11 cellular contexts compared by ENCODE assay signal in genomic region chr2:216492951-216493685, GRCh38. TPM values are rescaled to one million over a fixed set of nuclear protein-coding genes. Genes with fewer than 3 reads are reported as not detected.
A peak's percentile ranks its signal among the peaks of the same experiment; 100 is the strongest.
DNase-seq lines count a peak whose midpoint lies in the region; ATAC-seq and TF ChIP-seq lines count a peak whose summit lies in the region.
"Had no signal": no experiment of that assay in that cellular context is flagged by ENCODE, and none has a peak within 500 bp of the region (broad histone marks: within the 10 kb centered on the region; RNA-seq: fewer than 3 reads in every experiment).

No MANE protein-coding gene starts in this region.

- peak overlapping the region; percentile 10 for H2AFZ ChIP-seq in mesenchymal stem cell (ENCODE audit: low read depth, low read length)

- H3K4ac ChIP-seq in mesenchymal stem cell (ENCODE audit: low read depth in 1 of 2, low read length in 2 of 2), result peak overlapping the region in 1 of 2 experiments; percentile 6

- H3K27ac ChIP-seq in mesenchymal stem cell (ENCODE audit: low read length, poor library complexity, severe bottlenecking) (peak overlapping the region; percentile 28), colonic mucosa (no peak overlapping the region)
- H3K27ac ChIP-seq: neutrophil had no signal

- no peak overlapping the region for H2BK5ac ChIP-seq in mesenchymal stem cell (ENCODE audit: low read depth, low read length, poor library complexity, severe bottlenecking)

- no peaks in the 10 kb centered on the region for H3K9me3 ChIP-seq in mesenchymal stem cell (ENCODE audit: control insufficient read depth, low read length)
- H3K9me3 ChIP-seq in colonic mucosa, result no peaks in the 10 kb centered on the region
- H3K9me3 ChIP-seq: neutrophil had no signal

- peak overlapping the region; percentile 37 to 72 for H3K18ac ChIP-seq in mesenchymal stem cell (ENCODE audit: low read depth in 1 of 2, low read length in 2 of 2)

- H3K79me1 ChIP-seq in mesenchymal stem cell (replicated peaks; ENCODE audit: low read length, poor library complexity, severe bottlenecking), result peaks cover 5% of the 10 kb centered on the region

- no peak overlapping the region for H3K4me2 ChIP-seq in mesenchymal stem cell (ENCODE audit: low read length, poor library complexity, severe bottlenecking)

- H3K27me3 ChIP-seq in mesenchymal stem cell (ENCODE audit: control insufficient read depth in 1 of 2, insufficient read depth in 1 of 2, low read length in 2 of 2), result no peaks in the 10 kb centered on the region
- no peaks in the 10 kb centered on the region for H3K27me3 ChIP-seq in colonic mucosa
- H3K27me3 ChIP-seq: neutrophil had no signal

- H3K14ac ChIP-seq in mesenchymal stem cell (ENCODE audit: low read length in 2 of 2), result peak overlapping the region in 1 of 2 experiments; percentile 68

- intact Hi-C loops in colonic mucosa (cut with DNase I), result loop anchor here (10.0 kb wide), 1 partner anchor 68 kb away; no protein-coding TSS in a partner anchor

- WGBS in mesenchymal stem cell, result 32% methylated on average over 5 of the region's 5 CpGs

- H3K36me3 ChIP-seq in mesenchymal stem cell (ENCODE audit: control insufficient read depth in 1 of 2, insufficient read depth in 2 of 2, low read depth in 1 of 2, low read length in 2 of 2), result no peaks in the 10 kb centered on the region
- no peaks in the 10 kb centered on the region for H3K36me3 ChIP-seq in colonic mucosa
- H3K36me3 ChIP-seq: neutrophil had no signal

- peak overlapping the region; percentile 52 for H4K8ac ChIP-seq in mesenchymal stem cell (ENCODE audit: low read length)

- DNase-seq in AG09309 (ENCODE audit: low read depth) (peak; percentile 40), HPDE6-E6E7 (ENCODE audit: extremely low spot score) (peak; percentile 66), astrocyte of the hippocampus (ENCODE audit: low read depth, low spot score) (peak; percentile 86), mesenchymal stem cell (peak; percentile 53), medulla oblongata (ENCODE audit: extremely low spot score) (no peak), GM10248 (ENCODE audit: extremely low spot score) (no peak), colonic mucosa (no peak)
- DNase-seq: DMS53, erythroblast had no signal

- no peak overlapping the region for H3K23ac ChIP-seq in mesenchymal stem cell (ENCODE audit: low read length in 2 of 2)

- H2AK5ac ChIP-seq in mesenchymal stem cell (ENCODE audit: low read length, severe bottlenecking), result peak overlapping the region; percentile 2

- no peak overlapping the region for H2BK15ac ChIP-seq in mesenchymal stem cell (ENCODE audit: low read depth, poor library complexity, severe bottlenecking)

- POLR2A ChIA-PET in GM10248 (lab: Yijun Ruan, JAX), result no interaction called here

- H2BK120ac ChIP-seq in mesenchymal stem cell (ENCODE audit: low read depth, low read length), result no peak overlapping the region

- peak overlapping the region in 1 of 2 experiments; percentile 33 for H2BK12ac ChIP-seq in mesenchymal stem cell (ENCODE audit: low read length in 2 of 2)

- CTCF ChIA-PET in GM10248 (lab: Yijun Ruan, JAX), result interaction anchor here (0.8 to 2.3 kb wide), 6 partner anchors 15 to 100 kb away, joined by 3 to 7 read pairs (median 3); no protein-coding TSS in a partner anchor

- H3K9ac ChIP-seq in mesenchymal stem cell (ENCODE audit: low read length) (peak overlapping the region; percentile 59), colonic mucosa (ENCODE audit: low read depth in 2 of 2, low read length in 2 of 2) (no peak overlapping the region)

- H3K4me3 ChIP-seq in AG09309 (ENCODE audit: control insufficient read depth, low read depth, low read length) (no peak overlapping the region), mesenchymal stem cell (ENCODE audit: insufficient read depth in 1 of 2, low read depth in 1 of 2, low read length in 2 of 2) (peak overlapping the region in 1 of 2 experiments; percentile 21), colonic mucosa (no peak overlapping the region)

- H3K4me1 ChIP-seq in mesenchymal stem cell (ENCODE audit: control insufficient read depth, insufficient read depth, low read depth, low read length), result peaks cover 12% of the 10 kb centered on the region
- no peaks in the 10 kb centered on the region for H3K4me1 ChIP-seq in colonic mucosa

- TF ChIP-seq CTCF in AG09309 (IDR thresholded peaks at IDR 0.05; ENCODE audit: control insufficient read depth, insufficient read depth, low read depth, low read length, missing control alignments), result no peak
- no peak for TF ChIP-seq CTCF in GM10248 (IDR thresholded peaks at IDR 0.05; ENCODE audit: control extremely low read depth, extremely low read depth, low read depth, missing control alignments)
- TF ChIP-seq CTCF in colonic mucosa (IDR thresholded peaks at IDR 0.05), result no peak

- no peak for ATAC-seq in GM18858 (IDR thresholded peaks at IDR 0.05; ENCODE audit: unreplicated experiment)

- H4K91ac ChIP-seq in mesenchymal stem cell (ENCODE audit: low read length), result peak overlapping the region; percentile 60

RNA-seq across cellular contexts. Expression of gene RPL37A, which starts 5.5 kb away (rescaled TPM):
- 9,229 TPM for polyA plus RNA-seq in mesenchymal stem cell (2013, experiment 1 of 2)
- 8,918 TPM for polyA plus RNA-seq in mesenchymal stem cell (2013, experiment 2 of 2)
- total RNA-seq in colonic mucosa, result 1,000 to 10,000 TPM; 1,895 to 2,156 TPM

Comparison
In these comparisons a context has a peak if more than half of its experiments do, and no peak if none do; other contexts are left out.
1. DNase-seq: peak in AG09309 (single experiment), HPDE6-E6E7 (single experiment), astrocyte of the hippocampus (single experiment) and mesenchymal stem cell (single experiment); none in medulla oblongata (single experiment), GM10248 (single experiment) and colonic mucosa (single experiment).